In the genomic region with DNA sequence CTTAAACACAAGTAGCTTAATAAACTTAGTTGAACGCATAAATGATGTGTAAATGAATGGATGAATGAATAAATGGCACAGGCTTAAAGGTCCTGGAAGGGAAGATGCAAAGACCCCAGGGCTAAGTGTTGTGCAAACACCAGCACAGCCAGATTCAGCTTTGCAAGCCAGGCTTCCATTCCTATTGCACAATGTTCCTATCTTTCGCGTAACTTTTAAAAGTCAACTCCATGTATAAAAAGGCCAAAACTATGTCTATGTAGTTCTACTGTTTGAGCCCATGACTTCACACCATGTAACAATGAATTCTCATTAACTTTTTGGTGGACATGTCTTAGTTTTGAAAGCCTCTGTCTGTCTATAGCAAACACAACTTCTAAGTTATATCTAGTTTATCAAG, we compare ENCODE assay signal across 18 cellular contexts.
A peak's percentile ranks its signal among the peaks of the same experiment; 100 is the strongest.
DNase-seq lines count a peak whose midpoint lies in the region; ATAC-seq and TF ChIP-seq lines count a peak whose summit lies in the region.
"Had no signal": no experiment of that assay in that cellular context is flagged by ENCODE, and none has a peak within 500 bp of the region (broad histone marks: within the 10 kb centered on the region; RNA-seq: fewer than 3 reads in every experiment).

No MANE protein-coding gene starts in this region.

- H3K9ac ChIP-seq in adipocyte (ENCODE audit: low read length): no peak overlapping the region
- H3K9ac ChIP-seq: BLaER1 had no signal

- TF ChIP-seq CTCF in right atrium auricular region (IDR thresholded peaks at IDR 0.05) (no peak), GM13976 (IDR thresholded peaks at IDR 0.05; ENCODE audit: borderline replicate concordance, control extremely low read depth, extremely low read depth, insufficient read depth, missing control alignments) (no peak)

- in situ Hi-C loops in GM13976 (cut with MboI; ENCODE audit: low sequenced_read_pairs, unreplicated experiment): no loop called here

- ATAC-seq in Right ventricle myocardium superior (ENCODE audit: poor library complexity): peak; percentile 55
- no peak for ATAC-seq in GM19397 (IDR thresholded peaks at IDR 0.05; ENCODE audit: unreplicated experiment)
- ATAC-seq: GM23338 had no signal

- H3K9me3 ChIP-seq in right atrium auricular region: no peaks in the 10 kb centered on the region
- no peaks in the 10 kb centered on the region for H3K9me3 ChIP-seq in adipocyte (ENCODE audit: control insufficient read depth, low read length)
- H3K9me3 ChIP-seq: BLaER1, Caco-2, HAP-1 had no signal

- H3K4me3 ChIP-seq in right atrium auricular region (no peak overlapping the region), adipocyte (ENCODE audit: low read length) (no peak overlapping the region)
- H3K4me3 ChIP-seq: BLaER1, GM23338, HAP-1 had no signal

- no peak overlapping the region for H3K27ac ChIP-seq in right atrium auricular region
- H3K27ac ChIP-seq: BLaER1, HL-60 had no signal

- H3K27me3 ChIP-seq in right atrium auricular region (no peaks in the 10 kb centered on the region), adipocyte (replicated peaks; ENCODE audit: control insufficient read depth, insufficient read depth, low read length) (no peaks in the 10 kb centered on the region)
- H3K27me3 ChIP-seq: BLaER1 had no signal

- H3K36me3 ChIP-seq in right atrium auricular region (no peaks in the 10 kb centered on the region), adipocyte (ENCODE audit: control insufficient read depth, insufficient read depth, low read length, severe bottlenecking) (no peaks in the 10 kb centered on the region)
- H3K36me3 ChIP-seq: BLaER1, HAP-1 had no signal

- H3K4me1 ChIP-seq in right atrium auricular region (no peaks in the 10 kb centered on the region), adipocyte (ENCODE audit: control insufficient read depth, insufficient read depth, low read length) (peaks cover 3% of the 10 kb centered on the region)
- H3K4me1 ChIP-seq: BLaER1, Caco-2, HAP-1 had no signal

- intact Hi-C loops in Right ventricle myocardium superior (cut with DNase I): no loop called here

- no peak for DNase-seq in Right ventricle myocardium superior
- DNase-seq in right atrium auricular region (ENCODE audit: low spot score): no peak
- peak; percentile 54 for DNase-seq in adipocyte (ENCODE audit: low read depth)
- peak; percentile 39 for DNase-seq in fibroblast of gingiva (ENCODE audit: low read depth)
- peak; percentile 59 for DNase-seq in iris pigment epithelial cell (ENCODE audit: low read depth)
- no peak for DNase-seq in NCI-H1436 (lab: John Stamatoyannopoulos, UW)
- DNase-seq in GM13976 (ENCODE audit: low spot score): no peak
- DNase-seq: 8988T; AML-193; Caco-2; CD8-positive, alpha-beta memory T cell; DMS53; GF-D8 had no signal

Comparison
In these comparisons a context has a peak if more than half of its experiments do, and no peak if none do; other contexts are left out.
1. DNase-seq: peak in adipocyte (single experiment), fibroblast of gingiva (single experiment) and iris pigment epithelial cell (single experiment); none in Right ventricle myocardium superior (single experiment), right atrium auricular region (single experiment), NCI-H1436 (single experiment) and GM13976 (single experiment).